ENCODE assay signal across 25 cellular contexts in the genomic region with DNA sequence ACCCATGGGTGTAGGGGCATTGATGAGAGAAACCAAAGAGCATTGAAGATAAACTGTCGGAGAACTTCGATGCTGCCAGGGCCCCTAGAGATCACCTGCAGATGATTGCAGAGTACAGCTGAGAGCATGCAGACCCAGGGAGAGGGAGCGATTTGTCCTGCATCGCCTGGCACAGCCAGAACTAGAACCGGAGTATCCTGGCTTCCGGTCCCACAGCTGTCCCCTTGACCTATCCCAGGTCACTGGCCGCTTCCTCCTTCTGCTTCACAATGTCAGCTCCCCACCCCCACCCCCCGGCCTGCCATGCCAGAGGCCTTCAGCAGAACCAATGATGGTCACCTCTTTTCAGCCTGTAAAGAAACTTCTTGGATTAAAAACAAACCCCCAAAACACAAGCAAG. TPM values are rescaled to one million over a fixed set of nuclear protein-coding genes. Genes with fewer than 3 reads are reported as not detected.
"Had no signal": no experiment of that assay in that cellular context is flagged by ENCODE, and none has a peak within 500 bp of the region (broad histone marks: within the 10 kb centered on the region; RNA-seq: fewer than 3 reads in every experiment).

No MANE protein-coding gene starts in this region.

- H3K27me3 ChIP-seq: neutrophil, suprapubic skin, tibial artery, uterus had no signal

- H3K9me3 ChIP-seq: mucosa of descending colon, neutrophil, psoas muscle, suprapubic skin, thoracic aorta, tibial artery, uterus had no signal

- H3K36me3 ChIP-seq: neutrophil, suprapubic skin, thoracic aorta, tibial artery, uterus had no signal

- DNase-seq: hypothalamus; islet precursor cell; mesendoderm; midbrain; mucosa of descending colon; naive thymus-derived CD4-positive, alpha-beta T cell; occipital lobe; stimulated activated CD4-positive, alpha-beta T cell treated with anti-CD3 and anti-CD28 coated beads, Interleukin-12 subunit alpha, Interleukin-12 subunit beta, amount 100 ng/mL, for 4 hours; stimulated activated CD4-positive, alpha-beta T cell treated with anti-CD3 and anti-CD28 coated beads, Interleukin-15, amount 100 ng/mL, for 24 hours; stimulated activated CD4-positive, alpha-beta T cell treated with anti-CD3 and anti-CD28 coated beads, Interleukin-2, amount 100 ng/mL, for 24 hours; stimulated activated CD4-positive, alpha-beta T cell treated with anti-CD3 and anti-CD28 coated beads, Interleukin-4, amount 100 ng/mL, for 1 hour; stimulated activated naive CD4-positive, alpha-beta T cell; tibial artery; trophoblast cell; uterus had no signal

- H3K27ac ChIP-seq: neutrophil, parathyroid adenoma, psoas muscle, suprapubic skin, thoracic aorta, tibial artery had no signal

- H3K4me3 ChIP-seq: lung, mucosa of descending colon, psoas muscle, skin epidermis, suprapubic skin, thoracic aorta, tibial artery, uterus had no signal

- H3K9ac ChIP-seq: parathyroid adenoma had no signal

- H3K4me1 ChIP-seq: parathyroid adenoma, psoas muscle had no signal

- ATAC-seq: left lobe of liver; mucosa of descending colon; naive thymus-derived CD4-positive, alpha-beta T cell; natural killer cell treated with Interleukin-12 subunit alpha and Interleukin-12 subunit beta and Interleukin-15 and Interleukin-18, amount 100 ng/mL, for 72 hours; psoas muscle; sciatic nerve had no signal

- H2AFZ ChIP-seq: parathyroid adenoma had no signal

RNA-seq across cellular contexts. Expression of gene SOX13, which starts 29.2 kb away (rescaled TPM):
- polyA plus RNA-seq: naive thymus-derived CD4-positive, alpha-beta T cell had no signal
